Comparison of ENCODE assay signal across 11 cellular contexts in genomic region chr12:67274186-67274585, GRCh38. TPM values are rescaled to one million over a fixed set of nuclear protein-coding genes. Genes with fewer than 3 reads are reported as not detected.
DNase-seq lines count a peak whose midpoint lies in the region; ATAC-seq, FAIRE-seq and TF ChIP-seq lines count a peak whose summit lies in the region.
"Had no signal": no experiment of that assay in that cellular context is flagged by ENCODE, and none has a peak within 500 bp of the region (broad histone marks: within the 10 kb centered on the region; RNA-seq: fewer than 3 reads in every experiment).

No MANE protein-coding gene starts in this region.

- peaks cover 97% of the 10 kb centered on the region for H3K79me2 ChIP-seq in HepG2 (ENCODE audit: insufficient read depth, low read length)
- H3K79me2 ChIP-seq in PC-9 (ENCODE audit: low read depth) = peaks cover 97% of the 10 kb centered on the region

- BruUV-seq in HepG2 (replicated peaks; lab: Mats Ljungman, UMichigan) = no TSS peak
- no TSS peak for BruUV-seq in PC-9 (replicated peaks; lab: Mats Ljungman, UMichigan)

- H3K36me3 ChIP-seq in HepG2 (replicated peaks in 1 of 2; ENCODE audit: control insufficient read depth in 1 of 2, insufficient read depth in 2 of 2, low read length in 2 of 2) (peaks cover 0 to 4% of the 10 kb centered on the region in 2 experiments; a peak in 2 of 5 replicates), right lobe of liver (no peaks in the 10 kb centered on the region), PC-9 (ENCODE audit: low read depth) (peaks cover 15% of the 10 kb centered on the region), esophagus muscularis mucosa (no peaks in the 10 kb centered on the region), adrenal gland (replicated peaks in 1 of 2) (no peaks in the 10 kb centered on the region), upper lobe of left lung (no peaks in the 10 kb centered on the region)

- CTCF ChIA-PET in HepG2 (lab: Yijun Ruan, JAX; ENCODE audit: low intra/inter-chr PET ratio, low total read pairs) = no interaction called here
- CTCF ChIA-PET in PC-9 (lab: Charles Lee) = interaction anchor here (0.6 kb wide), 1 partner anchor 766 kb away, joined by 3 read pairs; no protein-coding TSS in a partner anchor

- in situ Hi-C loops in HepG2 (cut with HindIII; ENCODE audit: extremely low pct_ligation_motif_present, low pct_unique_long_range_greater_than_20kb) = no loop called here

- no peak for TF ChIP-seq RAD21 in HepG2 (CRISPR knock-in tag; IDR thresholded peaks at IDR 0.05)

- no peak for DNase-seq in HepG2 (ENCODE audit: low spot score)
- DNase-seq in right lobe of liver = no peak
- DNase-seq in PC-9 = no peak
- no peak for DNase-seq in esophagus muscularis mucosa (ENCODE audit: extremely low spot score)
- DNase-seq in adrenal gland = no peak
- DNase-seq in upper lobe of left lung = no peak
- DNase-seq in activated gamma-delta T cell treated with Interleukin-2 at 50 U/mL for 16 hours = no peak
- no peak for DNase-seq in occipital lobe (lab: John Stamatoyannopoulos, UW)
- DNase-seq: left cardiac atrium, NCI-H2107, posterior cingulate gyrus had no signal

- H3K4me1 ChIP-seq in HepG2 (ENCODE audit: insufficient read depth, low read length) (peaks cover 52% of the 10 kb centered on the region), right lobe of liver (peaks cover 0 to 42% (median 3%) of the 10 kb centered on the region in 4 donors), PC-9 (replicated peaks; ENCODE audit: insufficient read depth) (peaks cover 47% of the 10 kb centered on the region), esophagus muscularis mucosa (peaks cover 41 to 89% (median 79%) of the 10 kb centered on the region in 4 donors), adrenal gland (replicated peaks in 1 of 2) (peaks cover 6 to 64% of the 10 kb centered on the region in 2 donors), upper lobe of left lung (peaks cover 38 to 56% (median 49%) of the 10 kb centered on the region in 4 donors)

- TF ChIP-seq CTCF in HepG2 (CRISPR knock-in tag; IDR thresholded peaks at IDR 0.05) (no peak), right lobe of liver (IDR thresholded peaks at IDR 0.05) (no peak), PC-9 (conservative IDR thresholded peaks at IDR 0.05) (no peak), esophagus muscularis mucosa (IDR thresholded peaks at IDR 0.05) (no peak), adrenal gland (IDR thresholded peaks at IDR 0.05) (no peak), upper lobe of left lung (IDR thresholded peaks at IDR 0.05) (no peak)

- 71% methylated on average over 3 of the region's 3 CpGs for WGBS in HepG2 (ENCODE audit: low lambda C conversion rate)
- 15% methylated on average over 3 of the region's 3 CpGs for WGBS in right lobe of liver (ENCODE audit: insufficient coverage, low coverage, low lambda C conversion rate, missing lambda C conversion rate)
- 28% methylated on average over 3 of the region's 3 CpGs for WGBS in esophagus muscularis mucosa
- WGBS in adrenal gland, 4 donors = 26 to 37% (median 31%) methylated on average over 3 of the region's 3 CpGs
- WGBS in upper lobe of left lung, 2 donors = 32 to 42% methylated on average over 3 of the region's 3 CpGs

- no peak overlapping the region for H3K9ac ChIP-seq in HepG2 (ENCODE audit: insufficient read depth, low read depth, low read length)

- H4K20me1 ChIP-seq in HepG2 (ENCODE audit: insufficient read depth, low read length) (peaks cover 65% of the 10 kb centered on the region), PC-9 (ENCODE audit: insufficient read depth) (peaks cover 63% of the 10 kb centered on the region)

- H3K27ac ChIP-seq in HepG2 (ENCODE audit: extremely low read length, insufficient read depth, low read length) = no peak overlapping the region
- H3K27ac ChIP-seq in right lobe of liver = no peak overlapping the region
- peak overlapping the region; percentile 59 for H3K27ac ChIP-seq in PC-9
- H3K27ac ChIP-seq in esophagus muscularis mucosa (replicated peaks in 1 of 4) = peak overlapping the region in 3 of 4 donors; percentile 5 to 21 (median 6)
- H3K27ac ChIP-seq in adrenal gland = no peak overlapping the region
- no peak overlapping the region for H3K27ac ChIP-seq in upper lobe of left lung

- TF ChIP-seq POLR2A in HepG2 (IDR thresholded peaks at IDR 0.05; ENCODE audit: insufficient read depth in 1 of 2, low read depth in 2 of 2, low read length in 2 of 2) (no peak), right lobe of liver (IDR thresholded peaks at IDR 0.05) (no peak), esophagus muscularis mucosa (IDR thresholded peaks at IDR 0.05; ENCODE audit: low read depth) (no peak), adrenal gland (IDR thresholded peaks at IDR 0.05) (no peak), upper lobe of left lung (IDR thresholded peaks at IDR 0.05) (no peak)

- no peaks in the 10 kb centered on the region for H3K9me2 ChIP-seq in PC-9 (ENCODE audit: insufficient read depth)

- peaks cover 27% of the 10 kb centered on the region for H3F3A ChIP-seq in PC-9 (ENCODE audit: insufficient read depth, low read depth)

- no peak overlapping the region for H3K4me3 ChIP-seq in HepG2 (replicated peaks in 1 of 3; ENCODE audit: insufficient read depth in 1 of 3, low read depth in 2 of 3, low read length in 3 of 3)
- H3K4me3 ChIP-seq in right lobe of liver = no peak overlapping the region
- no peak overlapping the region for H3K4me3 ChIP-seq in PC-9
- no peak overlapping the region for H3K4me3 ChIP-seq in esophagus muscularis mucosa
- no peak overlapping the region for H3K4me3 ChIP-seq in adrenal gland
- H3K4me3 ChIP-seq in upper lobe of left lung = no peak overlapping the region

- FAIRE-seq in HepG2 (lab: Jason Lieb, UNC) = no peak

- H2AFZ ChIP-seq in HepG2 (ENCODE audit: low read length) = no peak overlapping the region
- H2AFZ ChIP-seq in PC-9 = no peak overlapping the region

- H3K27me3 ChIP-seq in HepG2 (ENCODE audit: control insufficient read depth in 1 of 2, insufficient read depth in 2 of 2, low read length in 2 of 2) (no peaks in the 10 kb centered on the region; a peak in 1 of 5 replicates), right lobe of liver (no peaks in the 10 kb centered on the region), PC-9 (ENCODE audit: insufficient read depth, low read depth) (no peaks in the 10 kb centered on the region), esophagus muscularis mucosa (no peaks in the 10 kb centered on the region), adrenal gland (no peaks in the 10 kb centered on the region), upper lobe of left lung (no peaks in the 10 kb centered on the region)

- POLR2A ChIA-PET in HepG2 (lab: Yijun Ruan, JAX) = no interaction called here
- POLR2A ChIA-PET in PC-9 (lab: Charles Lee; ENCODE audit: unreplicated experiment) = interaction anchor here (0.7 kb wide), 1 partner anchor 77 kb away, joined by 3 read pairs; no protein-coding TSS in a partner anchor

- intact Hi-C loops in HepG2 (cut with micrococcal nuclease; ENCODE audit: unreplicated experiment) (no loop called here), right lobe of liver (cut with DNase I) (no loop called here), PC-9 (cut with micrococcal nuclease; ENCODE audit: unreplicated experiment) (loop anchor here (5.0 kb wide), 1 partner anchor 373 kb away; the partner anchor contains the start of gene DYRK2), esophagus muscularis mucosa (cut with DNase I) (loop anchor here (10.0 kb wide), 1 partner anchor 371 kb away; the partner anchor contains the start of gene DYRK2), adrenal gland (cut with DNase I) (no loop called here)

- ATAC-seq in HepG2 = no peak
- ATAC-seq in right lobe of liver = no peak
- no peak for ATAC-seq in upper lobe of left lung (ENCODE audit: low FRiP score in 2 of 2)
- ATAC-seq: left cardiac atrium had no signal

- H3K9me3 ChIP-seq in HepG2 (ENCODE audit: low read length) (no peaks in the 10 kb centered on the region), right lobe of liver (no peaks in the 10 kb centered on the region), PC-9 (ENCODE audit: insufficient read depth, low read depth) (no peaks in the 10 kb centered on the region), esophagus muscularis mucosa (no peaks in the 10 kb centered on the region), adrenal gland (replicated peaks in 1 of 3) (no peaks in the 10 kb centered on the region), upper lobe of left lung (no peaks in the 10 kb centered on the region)

- H3K4me2 ChIP-seq in HepG2 (ENCODE audit: low read depth, low read length) (0 out of 2 replicates have a peak overlapping the region, but pooled peaks have one; percentile 7), PC-9 (peak overlapping the region; percentile 52)

- TF ChIP-seq EP300 in HepG2 (IDR thresholded peaks at IDR 0.05; ENCODE audit: low read depth in 2 of 2, low read length in 2 of 2) = no peak
- TF ChIP-seq EP300 in HepG2 (CRISPR knock-in tag; IDR thresholded peaks at IDR 0.05; ENCODE audit: borderline replicate concordance) = no peak
- no peak for TF ChIP-seq EP300 in esophagus muscularis mucosa (IDR thresholded peaks at IDR 0.05)
- TF ChIP-seq EP300 in upper lobe of left lung (IDR thresholded peaks at IDR 0.05) = no peak

RNA-seq across cellular contexts. Expression of gene CAND1, which starts 5.0 kb away (rescaled TPM):
- 138 and 241 TPM in 2 replicates for total RNA-seq in HepG2 (2016; rRNA removed; fragmentation: Illumina TruSeq; extraction: Trizol)
- 6.2 and 6.5 TPM in 2 replicates for total RNA-seq in HepG2 (2016; cell fraction: cytosol; rRNA removed; fragmentation: Illumina TruSeq; extraction: Trizol; ENCODE audit: low read depth)
- total RNA-seq in HepG2 (2016; cell fraction: insoluble cytoplasmic fraction; rRNA removed; fragmentation: Illumina TruSeq; extraction: Trizol) = 141 and 235 TPM in 2 replicates
- 43.2 and 45.5 TPM in 2 replicates for total RNA-seq in HepG2 (2016; cell fraction: membrane; rRNA removed; fragmentation: Illumina TruSeq; extraction: Trizol)
- 120 and 125 TPM in 2 replicates for total RNA-seq in HepG2 (2016; cell fraction: nucleus; rRNA removed; fragmentation: Illumina TruSeq; extraction: Trizol)
- polyA plus RNA-seq in HepG2 (2011; rRNA removed) = 39.2 and 56.2 TPM in 2 replicates
- polyA plus RNA-seq in HepG2 (2011; cell fraction: cytosol; rRNA removed) = 13.0 and 22.8 TPM in 2 replicates
- polyA plus RNA-seq in HepG2 (2011; cell fraction: nucleus; rRNA removed) = 25.8 and 28.3 TPM in 2 replicates
- polyA plus RNA-seq in HepG2 (2012) = 44.9 and 55.6 TPM in 2 replicates
- polyA plus RNA-seq in HepG2 (2016; cell fraction: cytosol; fragmentation: Illumina TruSeq; extraction: Trizol; ENCODE audit: low read depth) = 2.3 and 3.2 TPM in 2 replicates
- 90.7 and 101 TPM in 2 replicates for polyA plus RNA-seq in HepG2 (2016; cell fraction: insoluble cytoplasmic fraction; fragmentation: Illumina TruSeq; extraction: Trizol; ENCODE audit: low read depth)
- polyA plus RNA-seq in HepG2 (2016; cell fraction: membrane; fragmentation: Illumina TruSeq; extraction: Trizol; ENCODE audit: low read depth) = 8.6 and 11.2 TPM in 2 replicates
- polyA plus RNA-seq in HepG2 (2016; cell fraction: nucleus; fragmentation: Illumina TruSeq; extraction: Trizol; ENCODE audit: insufficient read depth, low read depth) = 71.6 and 74.8 TPM in 2 replicates
- 52.6 and 81.8 TPM in 2 replicates for polyA minus RNA-seq in HepG2 (2011; rRNA and poly(A)+ RNA removed; ENCODE audit: low replicate concordance)
- 51.5 and 58.3 TPM in 2 replicates for polyA minus RNA-seq in HepG2 (2011; cell fraction: cytosol; rRNA and poly(A)+ RNA removed)
- 143 and 156 TPM in 2 replicates for polyA minus RNA-seq in HepG2 (2011; cell fraction: nucleus; rRNA and poly(A)+ RNA removed)
- 10 to 100 TPM; 29.3 to 64.4 (median 57.6) TPM for total RNA-seq in right lobe of liver
- total RNA-seq in PC-9 (2021) = 163 and 169 TPM in 2 replicates
- total RNA-seq in esophagus muscularis mucosa = 10 to 100 TPM; 56.8 to 85.3 (median 75.7) TPM
- total RNA-seq in adrenal gland = 100 to 1,000 TPM in 4 of 8 donors, 10 to 100 TPM in 4; 39.4 to 162 (median 107) TPM
- polyA plus RNA-seq in adrenal gland = 10 to 100 TPM; 13.3 to 80.5 (median 16.2) TPM
- 10 to 100 TPM; 39.2 to 96.3 (median 87.5) TPM for total RNA-seq in upper lobe of left lung
- total RNA-seq in occipital lobe = 355 TPM

Comparison
In these comparisons a context has a peak if more than half of its experiments do, and no peak if none do; other contexts are left out.
1. H3K27ac ChIP-seq: peak in PC-9 (single experiment) and esophagus muscularis mucosa (3 of 4); none in HepG2 (single experiment), right lobe of liver (0 of 3), adrenal gland (0 of 5) and upper lobe of left lung (0 of 4).
2. intact Hi-C loops: an anchor here in PC-9 (5.0 kb wide) and esophagus muscularis mucosa (10.0 kb wide); none called in HepG2, right lobe of liver and adrenal gland.